ENCODE assay signal across 21 cellular contexts in the genomic region with DNA sequence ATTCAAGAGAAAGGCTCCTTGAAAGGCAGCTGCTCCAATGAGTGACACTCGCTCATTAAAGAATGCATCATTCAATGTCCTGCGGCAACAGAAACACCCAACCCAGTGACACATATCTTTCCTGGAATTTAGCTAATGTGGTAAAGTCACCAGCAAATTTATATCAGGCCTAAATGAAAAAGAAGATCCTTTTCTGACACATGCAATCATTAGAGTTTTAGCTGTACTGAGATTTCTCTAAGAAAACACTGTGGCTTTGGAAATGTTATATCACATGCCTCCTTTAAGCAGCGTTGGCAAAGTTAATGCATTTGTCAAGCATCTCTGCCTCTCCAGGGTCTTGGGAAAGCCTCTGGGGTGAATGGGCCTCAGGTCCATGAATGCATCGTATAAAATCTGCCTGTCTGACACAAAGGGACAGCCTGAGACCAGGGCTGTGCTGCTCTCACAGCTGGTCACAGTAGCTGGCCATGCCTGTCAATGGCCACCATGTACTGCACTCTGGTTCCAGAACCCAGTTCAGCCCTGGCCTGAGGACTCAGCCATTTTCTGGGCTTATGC.
A peak's percentile ranks its signal among the peaks of the same experiment; 100 is the strongest.
DNase-seq lines count a peak whose midpoint lies in the region; ATAC-seq and TF ChIP-seq lines count a peak whose summit lies in the region.
"Had no signal": no experiment of that assay in that cellular context is flagged by ENCODE, and none has a peak within 500 bp of the region (broad histone marks: within the 10 kb centered on the region; RNA-seq: fewer than 3 reads in every experiment).

No MANE protein-coding gene starts in this region.

- peak; percentile 37 for DNase-seq in AG04449 (ENCODE audit: low read depth, low spot score)
- peak; percentile 72 for DNase-seq in PC-3
- DNase-seq in neuronal stem cell (ENCODE audit: low spot score) = no peak
- DNase-seq in DMS114 treated with DMSO at 0.1 percent for 48 hours (lab: John Stamatoyannopoulos, UW; ENCODE audit: unreplicated experiment) = no peak
- no peak for DNase-seq in NCI-H510A (lab: John Stamatoyannopoulos, UW)
- no peak for DNase-seq in uterus
- no peak for DNase-seq in NCI-H1694 (lab: John Stamatoyannopoulos, UW)
- DNase-seq: activated CD4-positive, alpha-beta T cell treated with anti-CD3 and anti-CD28 coated beads, Interleukin-2, amount 10 ng/mL, durations not matched to agents 7 days and 5 days; body of pancreas; heart left ventricle; left ventricle myocardium superior; NCI-H1436; NCI-H2171; NCI-H69; stimulated activated CD4-positive, alpha-beta T cell treated with anti-CD3 and anti-CD28 coated beads, Interleukin-4, amount 100 ng/mL, for 24 hours; stimulated activated naive CD8-positive, alpha-beta T cell treated with anti-CD3 and anti-CD28 coated beads, Interleukin-15, amount 100 ng/mL, for 72 hours; T-helper 1 cell had no signal

- no peaks in the 10 kb centered on the region for H3K79me1 ChIP-seq in neuronal stem cell (ENCODE audit: low read depth, low read length)

- TF ChIP-seq CTCF in AG04449 (IDR thresholded peaks at IDR 0.05; ENCODE audit: insufficient read depth, low read length, missing control alignments) (no peak), PC-3 (conservative IDR thresholded peaks at IDR 0.05; ENCODE audit: low read depth, low read length) (no peak), uterus (IDR thresholded peaks at IDR 0.05) (no peak)

- H2AK5ac ChIP-seq in neuronal stem cell (ENCODE audit: low read depth, low read length) = no peak overlapping the region

- H3K4me2 ChIP-seq in PC-3 (ENCODE audit: low read length) = peak overlapping the region; percentile 72
- no peak overlapping the region for H3K4me2 ChIP-seq in neuronal stem cell (ENCODE audit: insufficient read depth, low read length, poor library complexity, severe bottlenecking)
- H3K4me2 ChIP-seq: A549 had no signal

- TF ChIP-seq POLR2A in uterus (IDR thresholded peaks at IDR 0.05) = no peak

- H3F3A ChIP-seq in PC-3 (ENCODE audit: low read length, unreplicated experiment) = no peaks in the 10 kb centered on the region

- no peak overlapping the region for H4K91ac ChIP-seq in neuronal stem cell (ENCODE audit: low read depth, low read length, poor library complexity)

- no peak overlapping the region for H2BK12ac ChIP-seq in neuronal stem cell (ENCODE audit: low read length)

- no peak overlapping the region for H3K14ac ChIP-seq in neuronal stem cell (ENCODE audit: low read length)

- intact Hi-C loops in PC-3 (cut with micrococcal nuclease) (no loop called here), uterus (cut with DNase I; ENCODE audit: low total_unique reads) (no loop called here)

- H2BK120ac ChIP-seq in neuronal stem cell (ENCODE audit: low read depth, low read length) = no peak overlapping the region

- no peaks in the 10 kb centered on the region for H3K9me2 ChIP-seq in PC-3 (replicated peaks; ENCODE audit: low read length)

- H3K4me1 ChIP-seq in PC-3 (ENCODE audit: insufficient read depth, low read length) (peaks cover 18% of the 10 kb centered on the region), ectodermal cell (ENCODE audit: control insufficient read depth, insufficient read depth, low read length) (peaks cover 22% of the 10 kb centered on the region), neuronal stem cell (ENCODE audit: control insufficient read depth in 2 of 2, insufficient read depth in 1 of 2, low read depth in 1 of 2, low read length in 2 of 2) (peaks cover 10 to 31% of the 10 kb centered on the region in 2 donors), uterus (no peaks in the 10 kb centered on the region)
- H3K4me1 ChIP-seq: body of pancreas, heart left ventricle had no signal

- H2BK5ac ChIP-seq in neuronal stem cell (ENCODE audit: low read length) = no peak overlapping the region

- no peaks in the 10 kb centered on the region for H3K27me3 ChIP-seq in PC-3 (ENCODE audit: low read length)
- no peaks in the 10 kb centered on the region for H3K27me3 ChIP-seq in ectodermal cell (ENCODE audit: control insufficient read depth, insufficient read depth, low read length, poor library complexity, severe bottlenecking)
- no peaks in the 10 kb centered on the region for H3K27me3 ChIP-seq in neuronal stem cell (ENCODE audit: control insufficient read depth in 3 of 3, insufficient read depth in 3 of 3, low read depth in 1 of 3, low read length in 3 of 3)
- no peaks in the 10 kb centered on the region for H3K27me3 ChIP-seq in uterus
- H3K27me3 ChIP-seq: body of pancreas, neutrophil had no signal

- H2BK15ac ChIP-seq in neuronal stem cell (ENCODE audit: low read length) = no peak overlapping the region

- H3K27ac ChIP-seq in PC-3 (ENCODE audit: low read length) (peak overlapping the region; percentile 48), ectodermal cell (ENCODE audit: insufficient read depth, low read depth, low read length, poor library complexity, severe bottlenecking) (peak overlapping the region; percentile 38), neuronal stem cell (replicated peaks; ENCODE audit: low read length) (no peak overlapping the region), uterus (no peak overlapping the region)
- H3K27ac ChIP-seq: A549, body of pancreas, C4-2B, heart left ventricle, neutrophil had no signal

- H3K9ac ChIP-seq in PC-3 (ENCODE audit: low read length) (no peak overlapping the region), neuronal stem cell (ENCODE audit: low read depth, low read length, poor library complexity) (no peak overlapping the region)

- CTCF ChIA-PET in AG04449 (lab: Yijun Ruan, JAX) (interaction anchor here (0.7 to 1.9 kb wide), 5 partner anchors 9 to 45 kb away, joined by 3 to 11 read pairs (median 3); no protein-coding TSS in a partner anchor), PC-3 (lab: Charles Lee) (interaction anchor here (0.7 to 1.1 kb wide), 2 partner anchors 19 to 50 kb away, joined by 5 read pairs; no protein-coding TSS in a partner anchor)

- no peak overlapping the region for H3K4ac ChIP-seq in neuronal stem cell (ENCODE audit: low read length)

- POLR2A ChIA-PET in AG04449 (lab: Yijun Ruan, JAX) = interaction anchor here (0.6 to 1.3 kb wide), 3 partner anchors 9 to 25 kb away, joined by 3 to 5 read pairs (median 5); no protein-coding TSS in a partner anchor
- POLR2A ChIA-PET in PC-3 (lab: Charles Lee; ENCODE audit: unreplicated experiment) = interaction anchor here (0.7 kb wide), 1 partner anchor 128 kb away, joined by 3 read pairs; no protein-coding TSS in a partner anchor

- H2AFZ ChIP-seq in PC-3 (ENCODE audit: low read length) = peak overlapping the region; percentile 38; the same call in 1 of the 2 replicates
- H2AFZ ChIP-seq in neuronal stem cell (ENCODE audit: low read length) = peak overlapping the region; percentile 31

- H3K9me3 ChIP-seq in PC-3 (ENCODE audit: low read length) (no peaks in the 10 kb centered on the region), ectodermal cell (ENCODE audit: control insufficient read depth, low read length) (no peaks in the 10 kb centered on the region), neuronal stem cell (replicated peaks in 1 of 2; ENCODE audit: control insufficient read depth in 2 of 2, insufficient read depth in 1 of 2, low read depth in 1 of 2, low read length in 2 of 2) (peaks cover 0 to 2% of the 10 kb centered on the region in 2 donors), uterus (no peaks in the 10 kb centered on the region)
- H3K9me3 ChIP-seq: A549, body of pancreas, heart left ventricle, neutrophil had no signal

- H3K36me3 ChIP-seq in PC-3 (ENCODE audit: low read depth, low read length) = no peaks in the 10 kb centered on the region
- H3K36me3 ChIP-seq in ectodermal cell (ENCODE audit: control insufficient read depth, insufficient read depth, low read length) = no peaks in the 10 kb centered on the region
- H3K36me3 ChIP-seq in neuronal stem cell (replicated peaks in 1 of 2; ENCODE audit: control insufficient read depth in 2 of 2, insufficient read depth in 2 of 2, low read length in 2 of 2) = no peaks in the 10 kb centered on the region
- no peaks in the 10 kb centered on the region for H3K36me3 ChIP-seq in uterus
- H3K36me3 ChIP-seq: heart left ventricle, neutrophil had no signal

- H3K79me2 ChIP-seq in PC-3 (ENCODE audit: low read length) = no peaks in the 10 kb centered on the region

- peak; percentile 86 for ATAC-seq in PC-3
- ATAC-seq: A549; body of pancreas; heart left ventricle; left ventricle myocardium superior; stimulated activated naive CD8-positive, alpha-beta T cell treated with anti-CD3 and anti-CD28 coated beads, Interleukin-15, amount 100 ng/mL, for 72 hours had no signal

- H4K8ac ChIP-seq in neuronal stem cell (ENCODE audit: low read depth, low read length) = no peak overlapping the region

- H3K18ac ChIP-seq in neuronal stem cell (ENCODE audit: low read length) = peak overlapping the region; percentile 23

- no peak overlapping the region for H3K23ac ChIP-seq in neuronal stem cell (ENCODE audit: low read depth, low read length, poor library complexity)

- H3K4me3 ChIP-seq in AG04449 (ENCODE audit: low read depth, low read length) = no peak overlapping the region
- no peak overlapping the region for H3K4me3 ChIP-seq in PC-3 (ENCODE audit: low read length)
- no peak overlapping the region for H3K4me3 ChIP-seq in ectodermal cell (ENCODE audit: insufficient read depth, low read depth, low read length)
- peak overlapping the region in 1 of 2 donors; percentile 10 for H3K4me3 ChIP-seq in neuronal stem cell (ENCODE audit: low read length in 2 of 2)
- no peak overlapping the region for H3K4me3 ChIP-seq in uterus
- H3K4me3 ChIP-seq: A549, body of pancreas, heart left ventricle had no signal

- BruUV-seq in PC-3 (replicated peaks; lab: Mats Ljungman, UMichigan) = no TSS peak

- H4K20me1 ChIP-seq in PC-3 (ENCODE audit: low read length) = no peaks in the 10 kb centered on the region

- WGBS in ectodermal cell, 2 experiments = 82 to 89% methylated on average over 4 of the region's 4 CpGs
- no CpG with 5 or more reads among the region's 4 CpGs for WGBS in neuronal stem cell (ENCODE audit: extremely low coverage in 2 of 2, insufficient read length in 2 of 2, insufficient replicate concordance in 1 of 2), 2 donors

Comparison
In these comparisons a context has a peak if more than half of its experiments do, and no peak if none do; other contexts are left out.
1. DNase-seq: peak in AG04449 (single experiment) and PC-3 (single experiment); none in neuronal stem cell (single experiment), DMS114 treated with DMSO at 0.1 percent for 48 hours (single experiment), NCI-H510A (single experiment), uterus (0 of 2) and NCI-H1694 (single experiment).
2. H3K27ac ChIP-seq: peak in PC-3 (single experiment) and ectodermal cell (single experiment); none in neuronal stem cell (single experiment) and uterus (0 of 2).